In genomic region chr15:32089851-32090359, GRCh38 we compare ENCODE assay signal across 35 cellular contexts. TPM values are rescaled to one million over a fixed set of nuclear protein-coding genes. Genes with fewer than 3 reads are reported as not detected.
"Had no signal": no experiment of that assay in that cellular context is flagged by ENCODE, and none has a peak within 500 bp of the region (broad histone marks: within the 10 kb centered on the region; RNA-seq: fewer than 3 reads in every experiment).

No MANE protein-coding gene starts in this region.

- H3K27ac ChIP-seq: adrenal gland, body of pancreas, brain microvascular endothelial cell, breast epithelium, VCaP had no signal

- H3K27ac Mint-ChIP-seq: activated CD4-positive, alpha-beta memory T cell treated with anti-CD3 and anti-CD28 coated beads, Interleukin-2, amount 10 ng/mL, durations not matched to agents 7 days and 5 days; activated CD4-positive, alpha-beta T cell treated with anti-CD3 and anti-CD28 coated beads for 36 hours; activated CD4-positive, alpha-beta T cell treated with anti-CD3 and anti-CD28 coated beads, Interleukin-2, amount 10 ng/mL, durations not matched to agents 7 days and 5 days; activated CD8-positive, alpha-beta memory T cell treated with anti-CD3 and anti-CD28 coated beads, Interleukin-2, amount 10 ng/mL, durations not matched to agents 7 days and 5 days; activated CD8-positive, alpha-beta T cell treated with anti-CD3 and anti-CD28 coated beads, Interleukin-2, amount 10 ng/mL, durations not matched to agents 7 days and 5 days; activated naive CD4-positive, alpha-beta T cell treated with anti-CD3 and anti-CD28 coated beads, Interleukin-2, amount 10 ng/mL, durations not matched to agents 7 days and 5 days; activated naive CD4-positive, alpha-beta T cell treated with anti-CD3 and anti-CD28 coated beads, Interleukin-2, amount 50 U/mL, for 24 hours; activated naive CD8-positive, alpha-beta T cell; activated T-cell treated with anti-CD3 and anti-CD28 coated beads, Interleukin-2, amount 50 U/mL, for 24 hours; activated T-helper 2 cell treated with anti-CD3 and anti-CD28 coated beads, Interferon-gamma antibody, Interleukin-2, Interleukin-4, amounts not matched to agents 10 μg/mL and 5 μg/mL and 100 μg/mL, durations not matched to agents 14 hours and 24 hours and 36 hours; T-helper 1 cell treated with Interleukin-12 subunit alpha and Interleukin-12 subunit beta and Interleukin-4 antibody, amounts not matched to agents 30 μg/mL and 1 μg/mL, for 36 hours; T-helper 2 cell treated with Interferon-gamma antibody and Interleukin-4, amounts not matched to agents 5 μg/mL and 100 μg/mL, for 36 hours had no signal

- H3K4me3 Mint-ChIP-seq: activated CD4-positive, alpha-beta memory T cell treated with anti-CD3 and anti-CD28 coated beads, Interleukin-2, amount 10 ng/mL, durations not matched to agents 7 days and 5 days; activated CD4-positive, alpha-beta T cell treated with anti-CD3 and anti-CD28 coated beads for 36 hours; activated CD4-positive, alpha-beta T cell treated with anti-CD3 and anti-CD28 coated beads, Interleukin-2, amount 10 ng/mL, durations not matched to agents 7 days and 5 days; activated CD8-positive, alpha-beta memory T cell treated with anti-CD3 and anti-CD28 coated beads, Interleukin-2, amount 10 ng/mL, durations not matched to agents 7 days and 5 days; activated CD8-positive, alpha-beta T cell treated with anti-CD3 and anti-CD28 coated beads, Interleukin-2, amount 10 ng/mL, durations not matched to agents 7 days and 5 days; activated naive CD4-positive, alpha-beta T cell treated with anti-CD3 and anti-CD28 coated beads, Interleukin-2, amount 10 ng/mL, durations not matched to agents 7 days and 5 days; activated naive CD4-positive, alpha-beta T cell treated with anti-CD3 and anti-CD28 coated beads, Interleukin-2, amount 50 U/mL, for 24 hours; activated naive CD8-positive, alpha-beta T cell; activated T-cell treated with anti-CD3 and anti-CD28 coated beads, Interleukin-2, amount 50 U/mL, for 24 hours; T-helper 1 cell treated with Interleukin-12 subunit alpha and Interleukin-12 subunit beta and Interleukin-4 antibody, amounts not matched to agents 30 μg/mL and 1 μg/mL, for 36 hours; T-helper 2 cell treated with Interferon-gamma antibody and Interleukin-4, amounts not matched to agents 5 μg/mL and 100 μg/mL, for 36 hours had no signal

- H3K4me1 Mint-ChIP-seq: activated CD4-positive, alpha-beta memory T cell treated with anti-CD3 and anti-CD28 coated beads, Interleukin-2, amount 10 ng/mL, durations not matched to agents 7 days and 5 days; activated CD4-positive, alpha-beta T cell treated with anti-CD3 and anti-CD28 coated beads for 36 hours; activated CD4-positive, alpha-beta T cell treated with anti-CD3 and anti-CD28 coated beads, Interleukin-2, amount 10 ng/mL, durations not matched to agents 7 days and 5 days; activated CD8-positive, alpha-beta memory T cell treated with anti-CD3 and anti-CD28 coated beads, Interleukin-2, amount 10 ng/mL, durations not matched to agents 7 days and 5 days; activated naive CD4-positive, alpha-beta T cell treated with anti-CD3 and anti-CD28 coated beads, Interleukin-2, amount 10 ng/mL, durations not matched to agents 7 days and 5 days; activated naive CD4-positive, alpha-beta T cell treated with anti-CD3 and anti-CD28 coated beads, Interleukin-2, amount 50 U/mL, for 24 hours had no signal

- H3K27me3 Mint-ChIP-seq: activated CD8-positive, alpha-beta memory T cell treated with anti-CD3 and anti-CD28 coated beads, Interleukin-2, amount 10 ng/mL, durations not matched to agents 7 days and 5 days had no signal

- H3K27me3 ChIP-seq: adrenal gland, body of pancreas, brain microvascular endothelial cell, breast epithelium had no signal

- ATAC-seq: activated CD4-positive, alpha-beta T cell treated with anti-CD3 and anti-CD28 coated beads for 36 hours; activated CD4-positive, CD25-positive, alpha-beta regulatory T cell treated with anti-CD3 and anti-CD28 coated beads, Interleukin-2, amount 50 U/mL, for 24 hours; activated CD8-positive, alpha-beta memory T cell treated with anti-CD3 and anti-CD28 coated beads, Interleukin-2, amount 10 ng/mL, durations not matched to agents 7 days and 5 days; activated CD8-positive, alpha-beta T cell treated with anti-CD3 and anti-CD28 coated beads, Interleukin-2, amount 10 ng/mL, durations not matched to agents 7 days and 5 days; body of pancreas had no signal

- H3K4me1 ChIP-seq: adrenal gland, breast epithelium had no signal

- FAIRE-seq: astrocyte, TTC549 had no signal

- H3K4me3 ChIP-seq: adrenal gland, body of pancreas, breast epithelium had no signal

- DNase-seq: activated CD4-positive, alpha-beta memory T cell treated with anti-CD3 and anti-CD28 coated beads, Interleukin-2, amount 10 ng/mL, durations not matched to agents 7 days and 5 days; activated CD4-positive, alpha-beta T cell treated with anti-CD3 and anti-CD28 coated beads for 1 hour; activated CD4-positive, alpha-beta T cell treated with anti-CD3 and anti-CD28 coated beads for 36 hours; activated CD4-positive, alpha-beta T cell treated with anti-CD3 and anti-CD28 coated beads for 48 hours; activated CD4-positive, alpha-beta T cell treated with anti-CD3 and anti-CD28 coated beads, Interleukin-2, amount 10 ng/mL, durations not matched to agents 7 days and 5 days; activated CD4-positive, alpha-beta T cell treated with anti-CD3 and anti-CD28 coated beads, Interleukin-2, amount 50 U/mL, for 48 hours; activated CD4-positive, CD25-positive, alpha-beta regulatory T cell; activated CD8-positive, alpha-beta memory T cell treated with anti-CD3 and anti-CD28 coated beads for 24 hours; activated CD8-positive, alpha-beta memory T cell treated with anti-CD3 and anti-CD28 coated beads, Interleukin-2, amount 10 ng/mL, durations not matched to agents 7 days and 5 days; activated CD8-positive, alpha-beta memory T cell treated with anti-CD3 and anti-CD28 coated beads, Interleukin-2, amount 50 U/mL, for 48 hours; activated CD8-positive, alpha-beta T cell treated with anti-CD3 and anti-CD28 coated beads, Interleukin-2, amount 10 ng/mL, durations not matched to agents 7 days and 5 days; activated effector memory CD4-positive, alpha-beta T cell treated with Interleukin-2 at 50 U/mL for 16 hours; activated gamma-delta T cell; activated naive CD4-positive, alpha-beta T cell treated with anti-CD3 and anti-CD28 coated beads, Interleukin-2, amount 10 ng/mL, durations not matched to agents 7 days and 5 days; activated naive CD4-positive, alpha-beta T cell treated with Interleukin-2 at 50 U/mL for 16 hours; activated T-cell treated with anti-CD3 and anti-CD28 coated beads, Interleukin-2, amount 50 U/mL, for 24 hours; activated T-cell treated with anti-CD3 and anti-CD28 coated beads, Interleukin-2, amount 50 U/mL, for 48 hours; adrenal gland; amniotic stem cell; aorta; body of pancreas; brain microvascular endothelial cell; central memory CD4-positive, alpha-beta T cell; T-helper 2 cell; T-helper 9 cell had no signal

- H3K9me3 ChIP-seq: adrenal gland, body of pancreas had no signal

- H3K9me3 Mint-ChIP-seq: activated CD4-positive, alpha-beta memory T cell treated with anti-CD3 and anti-CD28 coated beads, Interleukin-2, amount 10 ng/mL, durations not matched to agents 7 days and 5 days; activated CD4-positive, alpha-beta T cell treated with anti-CD3 and anti-CD28 coated beads, Interleukin-2, amount 10 ng/mL, durations not matched to agents 7 days and 5 days; activated naive CD4-positive, alpha-beta T cell treated with anti-CD3 and anti-CD28 coated beads, Interleukin-2, amount 10 ng/mL, durations not matched to agents 7 days and 5 days; activated T-helper 2 cell treated with anti-CD3 and anti-CD28 coated beads, Interferon-gamma antibody, Interleukin-2, Interleukin-4, amounts not matched to agents 10 μg/mL and 5 μg/mL and 100 μg/mL, durations not matched to agents 14 hours and 24 hours and 36 hours; T-helper 1 cell treated with Interleukin-12 subunit alpha and Interleukin-12 subunit beta and Interleukin-4 antibody, amounts not matched to agents 30 μg/mL and 1 μg/mL, for 36 hours; T-helper 2 cell treated with Interferon-gamma antibody and Interleukin-4, amounts not matched to agents 5 μg/mL and 100 μg/mL, for 36 hours had no signal

- H3K36me3 Mint-ChIP-seq: activated CD8-positive, alpha-beta memory T cell treated with anti-CD3 and anti-CD28 coated beads, Interleukin-2, amount 10 ng/mL, durations not matched to agents 7 days and 5 days; activated naive CD4-positive, alpha-beta T cell treated with anti-CD3 and anti-CD28 coated beads, Interleukin-2, amount 10 ng/mL, durations not matched to agents 7 days and 5 days; activated naive CD4-positive, alpha-beta T cell treated with anti-CD3 and anti-CD28 coated beads, Interleukin-2, amount 50 U/mL, for 24 hours; activated naive CD8-positive, alpha-beta T cell had no signal

- H3K36me3 ChIP-seq: adrenal gland, brain microvascular endothelial cell, breast epithelium had no signal

RNA-seq across cellular contexts. Expression of gene CHRNA7, which starts 59.6 kb away (rescaled TPM):
- total RNA-seq: activated CD4-positive, alpha-beta memory T cell treated with anti-CD3 and anti-CD28 coated beads, Interleukin-2, amount 10 ng/mL, durations not matched to agents 7 days and 5 days; activated CD4-positive, alpha-beta T cell treated with anti-CD3 and anti-CD28 coated beads, Interleukin-2, amount 10 ng/mL, durations not matched to agents 7 days and 5 days had no signal
